Comparison of ENCODE assay signal across 1 cellular context in genomic region chr4:101157415-101158135, GRCh38.
TF ChIP-seq lines count a peak whose summit lies in the region.

No MANE protein-coding gene starts in this region.

TF ChIP-seq in neural cell, 6 proteins besides CTCF, POLR2A, EP300 and RAD21 (continued from another document):
- TF ChIP-seq, protein P1, sequence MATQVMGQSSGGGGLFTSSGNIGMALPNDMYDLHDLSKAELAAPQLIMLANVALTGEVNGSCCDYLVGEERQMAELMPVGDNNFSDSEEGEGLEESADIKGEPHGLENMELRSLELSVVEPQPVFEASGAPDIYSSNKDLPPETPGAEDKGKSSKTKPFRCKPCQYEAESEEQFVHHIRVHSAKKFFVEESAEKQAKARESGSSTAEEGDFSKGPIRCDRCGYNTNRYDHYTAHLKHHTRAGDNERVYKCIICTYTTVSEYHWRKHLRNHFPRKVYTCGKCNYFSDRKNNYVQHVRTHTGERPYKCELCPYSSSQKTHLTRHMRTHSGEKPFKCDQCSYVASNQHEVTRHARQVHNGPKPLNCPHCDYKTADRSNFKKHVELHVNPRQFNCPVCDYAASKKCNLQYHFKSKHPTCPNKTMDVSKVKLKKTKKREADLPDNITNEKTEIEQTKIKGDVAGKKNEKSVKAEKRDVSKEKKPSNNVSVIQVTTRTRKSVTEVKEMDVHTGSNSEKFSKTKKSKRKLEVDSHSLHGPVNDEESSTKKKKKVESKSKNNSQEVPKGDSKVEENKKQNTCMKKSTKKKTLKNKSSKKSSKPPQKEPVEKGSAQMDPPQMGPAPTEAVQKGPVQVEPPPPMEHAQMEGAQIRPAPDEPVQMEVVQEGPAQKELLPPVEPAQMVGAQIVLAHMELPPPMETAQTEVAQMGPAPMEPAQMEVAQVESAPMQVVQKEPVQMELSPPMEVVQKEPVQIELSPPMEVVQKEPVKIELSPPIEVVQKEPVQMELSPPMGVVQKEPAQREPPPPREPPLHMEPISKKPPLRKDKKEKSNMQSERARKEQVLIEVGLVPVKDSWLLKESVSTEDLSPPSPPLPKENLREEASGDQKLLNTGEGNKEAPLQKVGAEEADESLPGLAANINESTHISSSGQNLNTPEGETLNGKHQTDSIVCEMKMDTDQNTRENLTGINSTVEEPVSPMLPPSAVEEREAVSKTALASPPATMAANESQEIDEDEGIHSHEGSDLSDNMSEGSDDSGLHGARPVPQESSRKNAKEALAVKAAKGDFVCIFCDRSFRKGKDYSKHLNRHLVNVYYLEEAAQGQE (IDR thresholded peaks at IDR 0.05; ENCODE audit: borderline replicate concordance), result no peak
